ENCODE assay signal across 22 cellular contexts in genomic region chr12:131142891-131143637, GRCh38.
DNase-seq lines count a peak whose midpoint lies in the region; ATAC-seq, FAIRE-seq and TF ChIP-seq lines count a peak whose summit lies in the region.
"Had no signal": no experiment of that assay in that cellular context is flagged by ENCODE, and none has a peak within 500 bp of the region (broad histone marks: within the 10 kb centered on the region; RNA-seq: fewer than 3 reads in every experiment).

No MANE protein-coding gene starts in this region.

- no peak overlapping the region for H3K56ac ChIP-seq in H9 (ENCODE audit: insufficient read length, low read depth, low read length)

- POLR2A ChIA-PET in A549 (lab: Yijun Ruan, JAX): no interaction called here

- H3K36me3 ChIP-seq in mesodermal cell (ENCODE audit: control insufficient read depth, insufficient read depth, low read length) (no peaks in the 10 kb centered on the region), trophoblast cell (ENCODE audit: control insufficient read depth in 1 of 2, insufficient read depth in 2 of 2, low read length in 2 of 2) (no peaks in the 10 kb centered on the region)
- H3K36me3 ChIP-seq: adrenal gland, vagina had no signal

- H3K27me3 ChIP-seq in H9 (ENCODE audit: insufficient read depth, low read length) (no peaks in the 10 kb centered on the region), trophoblast cell (ENCODE audit: insufficient read depth, low read length) (no peaks in the 10 kb centered on the region)
- H3K27me3 ChIP-seq: adrenal gland, stomach, vagina had no signal

- CTCF ChIA-PET in A549 (lab: Yijun Ruan, JAX): interaction anchor here (0.8 to 3.1 kb wide), 3 partner anchors 10 to 38 kb away, joined by 3 to 20 read pairs (median 3); no protein-coding TSS in a partner anchor

- DNase-seq in A549 (ENCODE audit: low read depth in 1 of 2, low spot score in 1 of 2): peak; percentile 55 to 65
- peak; percentile 41 for DNase-seq in H9
- no peak for DNase-seq in trophoblast cell
- DNase-seq in NCI-H774 (lab: John Stamatoyannopoulos, UW): no peak
- DNase-seq: activated CD8-positive, alpha-beta T cell treated with anti-CD3 and anti-CD28 coated beads for 36 hours; Calu3; MM.1S; naive thymus-derived CD4-positive, alpha-beta T cell; NCI-H2029 treated with DMSO at 0.1 percent for 48 hours; NCI-H524 treated with DMSO at 0.1 percent for 48 hours; stomach had no signal

- H3K23ac ChIP-seq in H9 (ENCODE audit: insufficient read length, low read depth, low read length) (no peak overlapping the region), trophoblast cell (ENCODE audit: low read length) (no peak overlapping the region)

- no peaks in the 10 kb centered on the region for H4K20me1 ChIP-seq in H9 (ENCODE audit: control insufficient read depth, insufficient read depth, insufficient read length)

- peak; percentile 70 to 83 for ATAC-seq in A549
- ATAC-seq in HG02870 (IDR thresholded peaks at IDR 0.05; ENCODE audit: unreplicated experiment): no peak
- no peak for ATAC-seq in GM21515 (IDR thresholded peaks at IDR 0.05; ENCODE audit: unreplicated experiment)
- ATAC-seq: activated CD8-positive, alpha-beta T cell treated with anti-CD3 and anti-CD28 coated beads for 36 hours; activated T-helper 17 cell treated with anti-CD3 and anti-CD28 coated beads, Interleukin-2, amount 50 U/mL, for 72 hours; naive thymus-derived CD4-positive, alpha-beta T cell; Panc1 had no signal

- H3T11ph ChIP-seq in H9 (ENCODE audit: low read length): no peak overlapping the region

- H3K36me3 Mint-ChIP-seq in H9 (ENCODE audit: insufficient read depth in 1 of 3, low read depth in 3 of 3): no peaks in the 10 kb centered on the region
- H3K36me3 Mint-ChIP-seq: naive thymus-derived CD4-positive, alpha-beta T cell had no signal

- no peak for TF ChIP-seq EP300 in A549 (IDR thresholded peaks at IDR 0.05)

- peaks cover 0 to 8% of the 10 kb centered on the region in 2 experiments; a peak in 1 of 4 replicates for H3K4me1 Mint-ChIP-seq in H9
- H3K4me1 Mint-ChIP-seq: activated T-helper 17 cell treated with anti-CD3 and anti-CD28 coated beads, Interleukin-2, amount 50 U/mL, for 72 hours; central memory CD8-positive, alpha-beta T cell had no signal

- H3K4me1 ChIP-seq in A549: peaks cover 17% of the 10 kb centered on the region
- H3K4me1 ChIP-seq in H9 (ENCODE audit: insufficient read depth, low read length): no peaks in the 10 kb centered on the region
- H3K4me1 ChIP-seq in mesodermal cell (ENCODE audit: control insufficient read depth, insufficient read depth, low read length, poor library complexity, severe bottlenecking): no peaks in the 10 kb centered on the region
- no peaks in the 10 kb centered on the region for H3K4me1 ChIP-seq in trophoblast cell (ENCODE audit: control insufficient read depth in 1 of 2, insufficient read depth in 2 of 2, low read length in 2 of 2)
- H3K4me1 ChIP-seq: adrenal gland, stomach had no signal

- H3K9ac ChIP-seq in H9 (ENCODE audit: extremely low read depth, insufficient read length, low read length) (no peak overlapping the region), trophoblast cell (ENCODE audit: low read length) (no peak overlapping the region)

- H3K4me2 ChIP-seq in A549 (peak overlapping the region; percentile 72), H9 (ENCODE audit: insufficient read depth, insufficient read length, low read length) (no peak overlapping the region), trophoblast cell (ENCODE audit: low read length) (no peak overlapping the region)

- WGBS in A549 (ENCODE audit: missing lambda C conversion rate): 15% methylated on average over 17 of the region's 19 CpGs
- WGBS in H9 (ENCODE audit: extremely low coverage, insufficient read length, low lambda C conversion rate): no CpG with 5 or more reads among the region's 19 CpGs
- WGBS in mesodermal cell (ENCODE audit: insufficient coverage in 2 of 2), 2 experiments: 82 to 91% methylated on average over 14 to 16 of the region's 19 CpGs
- WGBS in trophoblast cell (ENCODE audit: extremely low coverage, insufficient coverage, insufficient read length): no CpG with 5 or more reads among the region's 19 CpGs

- H4K91ac ChIP-seq in H9 (ENCODE audit: insufficient read length, low read depth, low read length) (no peak overlapping the region), trophoblast cell (ENCODE audit: low read depth, low read length) (no peak overlapping the region)

- H2BK12ac ChIP-seq in H9 (ENCODE audit: insufficient read length, low read depth, low read length) (no peak overlapping the region), trophoblast cell (ENCODE audit: low read length) (no peak overlapping the region)

- TF ChIP-seq CTCF in A549 (IDR thresholded peaks at IDR 0.05) (no peak), H9 (conservative IDR thresholded peaks at IDR 0.05) (no peak)

- no peak for FAIRE-seq in A549 (lab: Jason Lieb, UNC)
- FAIRE-seq: G401.6, H54 had no signal

- TF ChIP-seq POLR2A in A549 (IDR thresholded peaks at IDR 0.05; ENCODE audit: low read length): no peak

- H3K27ac Mint-ChIP-seq in H9: no peak overlapping the region
- H3K27ac Mint-ChIP-seq: activated CD8-positive, alpha-beta T cell treated with anti-CD3 and anti-CD28 coated beads for 36 hours; activated T-helper 17 cell treated with anti-CD3 and anti-CD28 coated beads, Interleukin-2, amount 50 U/mL, for 72 hours; naive thymus-derived CD4-positive, alpha-beta T cell had no signal

- no peak overlapping the region for H4K5ac ChIP-seq in H9 (ENCODE audit: insufficient read length, low read depth, low read length)

- no peak overlapping the region for H3K4me3 Mint-ChIP-seq in H9
- H3K4me3 Mint-ChIP-seq: activated CD8-positive, alpha-beta T cell treated with anti-CD3 and anti-CD28 coated beads for 36 hours; activated T-helper 17 cell treated with anti-CD3 and anti-CD28 coated beads, Interleukin-2, amount 50 U/mL, for 72 hours; central memory CD8-positive, alpha-beta T cell; naive thymus-derived CD4-positive, alpha-beta T cell had no signal

- H3K9me3 ChIP-seq in A549 (no peaks in the 10 kb centered on the region), H9 (ENCODE audit: control insufficient read depth, low read depth, low read length) (no peaks in the 10 kb centered on the region), mesodermal cell (ENCODE audit: control insufficient read depth, low read length) (no peaks in the 10 kb centered on the region), trophoblast cell (ENCODE audit: insufficient read depth, low read depth, low read length) (no peaks in the 10 kb centered on the region)
- H3K9me3 ChIP-seq: adrenal gland, stomach, vagina had no signal

- H3K27ac ChIP-seq in A549: peak overlapping the region; percentile 59 to 87; a peak in 5 of 6 replicates
- no peak overlapping the region for H3K27ac ChIP-seq in H9 (ENCODE audit: insufficient read length, low read depth, low read length)
- H3K27ac ChIP-seq in angular gyrus (ENCODE audit: low read depth, low read length): peak overlapping the region; percentile 46
- H3K27ac ChIP-seq in mesodermal cell (ENCODE audit: low read depth, low read length, severe bottlenecking): peak overlapping the region; percentile 16
- H3K27ac ChIP-seq in trophoblast cell (ENCODE audit: low read depth, low read length): no peak overlapping the region
- H3K27ac ChIP-seq: adrenal gland, stomach, vagina had no signal

- H3K4me3 ChIP-seq in A549: 0 out of 3 replicates have a peak overlapping the region, but pooled peaks have one; percentile 11
- no peak overlapping the region for H3K4me3 ChIP-seq in mesodermal cell (ENCODE audit: extremely low read depth, insufficient read depth, low read length, poor library complexity, severe bottlenecking)
- no peak overlapping the region for H3K4me3 ChIP-seq in trophoblast cell (ENCODE audit: low read depth, low read length)
- H3K4me3 ChIP-seq: adrenal gland, stomach, vagina had no signal

- no peak overlapping the region for H2BK5ac ChIP-seq in H9 (ENCODE audit: insufficient read length, low read length)
- no peak overlapping the region for H2BK5ac ChIP-seq in trophoblast cell (ENCODE audit: low read depth, low read length, poor library complexity)

- H3K4ac ChIP-seq in H9 (ENCODE audit: low read depth, low read length) (no peak overlapping the region), trophoblast cell (ENCODE audit: low read depth, low read length) (no peak overlapping the region)

- H3K27me3 Mint-ChIP-seq in H9 (ENCODE audit: low read depth): peaks cover 7% of the 10 kb centered on the region; the same call in 1 of the 2 replicates

- H3K23me2 ChIP-seq in H9 (ENCODE audit: insufficient read length, low read depth, low read length, poor library complexity, severe bottlenecking): no peaks in the 10 kb centered on the region

- no peak overlapping the region for H2AFZ ChIP-seq in H9 (ENCODE audit: low read length)
- no peak overlapping the region for H2AFZ ChIP-seq in trophoblast cell (ENCODE audit: insufficient read depth, low read length, poor library complexity)

- no peak overlapping the region for H4K12ac ChIP-seq in trophoblast cell (ENCODE audit: low read depth, low read length)

- no peak overlapping the region for H3K18ac ChIP-seq in H9 (ENCODE audit: insufficient read length, low read depth, low read length)
- no peak overlapping the region for H3K18ac ChIP-seq in trophoblast cell (ENCODE audit: low read length)

- no peaks in the 10 kb centered on the region for H3K79me2 ChIP-seq in H9 (ENCODE audit: insufficient read depth, low read length)
- H3K79me2 ChIP-seq in trophoblast cell (ENCODE audit: control insufficient read depth, insufficient read depth, low read length, poor library complexity): no peaks in the 10 kb centered on the region

- H3K14ac ChIP-seq in H9 (ENCODE audit: insufficient read depth, low read length): no peak overlapping the region
- no peak overlapping the region for H3K14ac ChIP-seq in trophoblast cell (ENCODE audit: low read length)

- H4K8ac ChIP-seq in H9 (replicated peaks; ENCODE audit: insufficient read length, low read depth, low read length): no peak overlapping the region
- no peak overlapping the region for H4K8ac ChIP-seq in trophoblast cell (ENCODE audit: low read depth, low read length)

- no peaks in the 10 kb centered on the region for H3K9me3 Mint-ChIP-seq in H9
- H3K9me3 Mint-ChIP-seq: activated CD8-positive, alpha-beta T cell treated with anti-CD3 and anti-CD28 coated beads for 36 hours; activated T-helper 17 cell treated with anti-CD3 and anti-CD28 coated beads, Interleukin-2, amount 50 U/mL, for 72 hours; central memory CD8-positive, alpha-beta T cell had no signal

- H2BK120ac ChIP-seq in H9 (ENCODE audit: low read depth, low read length, poor library complexity, severe bottlenecking): no peak overlapping the region
- H2BK120ac ChIP-seq in trophoblast cell (ENCODE audit: insufficient read depth, low read length, poor library complexity): no peak overlapping the region

- no peak overlapping the region for H2BK20ac ChIP-seq in H9 (ENCODE audit: low read depth, low read length, poor library complexity, severe bottlenecking)

- H3K79me1 ChIP-seq in H9 (ENCODE audit: insufficient read depth, low read depth, low read length, poor library complexity, severe bottlenecking) (no peaks in the 10 kb centered on the region), trophoblast cell (ENCODE audit: low read length) (no peaks in the 10 kb centered on the region)

- H2BK15ac ChIP-seq in H9 (ENCODE audit: low read depth, low read length): no peak overlapping the region

- no peak overlapping the region for H2AK5ac ChIP-seq in H9 (ENCODE audit: insufficient read length, low read length)
- no peak overlapping the region for H2AK5ac ChIP-seq in trophoblast cell (ENCODE audit: low read length)

- no peak for TF ChIP-seq RAD21 in A549 (conservative IDR thresholded peaks at IDR 0.05 in 1 of 2, IDR thresholded peaks at IDR 0.05 in 1 of 2)

Comparison
In these comparisons a context has a peak if more than half of its experiments do, and no peak if none do; other contexts are left out.
1. ATAC-seq: peak in A549 (2 of 2); none in HG02870 (single experiment) and GM21515 (single experiment).
2. DNase-seq: peak in A549 (2 of 2) and H9 (single experiment); none in trophoblast cell (0 of 2) and NCI-H774 (single experiment).
3. H3K27ac ChIP-seq: peak in A549 (2 of 2), angular gyrus (single experiment) and mesodermal cell (single experiment); none in H9 (single experiment) and trophoblast cell (single experiment).